1 cellular context compared by ENCODE assay signal in genomic region chr5:154721476-154722058, GRCh38.
TF ChIP-seq lines count a peak whose summit lies in the region.

No MANE protein-coding gene starts in this region.

TF ChIP-seq in GM23338, 12 proteins besides CTCF, POLR2A, EP300 and RAD21 (continued from another document):
- no peak for TF ChIP-seq ZNF462 (CRISPR knock-in tag; IDR thresholded peaks at IDR 0.05)
- peak; percentile 56; the same call in 1 of the 2 replicates for TF ChIP-seq NANOG (IDR thresholded peaks at IDR 0.05; ENCODE audit: borderline replicate concordance)
- TF ChIP-seq EZH2 (IDR thresholded peaks at IDR 0.05; ENCODE audit: low read depth, unreplicated experiment) = no peak
- TF ChIP-seq JUNB (IDR thresholded peaks at IDR 0.05; ENCODE audit: unreplicated experiment) = no peak
- no peak for TF ChIP-seq ZNF114 (CRISPR knock-in tag; IDR thresholded peaks at IDR 0.05)
- peak; percentile 11; the same call in 1 of the 2 replicates for TF ChIP-seq ETS1 (IDR thresholded peaks at IDR 0.05)
- no peak for TF ChIP-seq ZNF331 (CRISPR knock-in tag; IDR thresholded peaks at IDR 0.05; ENCODE audit: low read depth)
- peak; percentile 74 for TF ChIP-seq POLR2AphosphoS5 (IDR thresholded peaks at IDR 0.05; ENCODE audit: low read depth)
- TF ChIP-seq REST (IDR thresholded peaks at IDR 0.05; ENCODE audit: unreplicated experiment) = no peak
- no peak for TF ChIP-seq CREB1 (CRISPR knock-in tag; IDR thresholded peaks at IDR 0.05; ENCODE audit: low read depth)
- TF ChIP-seq EZH2phosphoT487 (IDR thresholded peaks at IDR 0.05; ENCODE audit: unreplicated experiment) = no peak
